In genomic region chr5:147482426-147483196, GRCh38 we compare ENCODE assay signal across 11 cellular contexts. TPM values are rescaled to one million over a fixed set of nuclear protein-coding genes. Genes with fewer than 3 reads are reported as not detected.
DNase-seq lines count a peak whose midpoint lies in the region; ATAC-seq and TF ChIP-seq lines count a peak whose summit lies in the region.
"Had no signal": no experiment of that assay in that cellular context is flagged by ENCODE, and none has a peak within 500 bp of the region (broad histone marks: within the 10 kb centered on the region; RNA-seq: fewer than 3 reads in every experiment).

No MANE protein-coding gene starts in this region.

- TF ChIP-seq EP300 in upper lobe of left lung (IDR thresholded peaks at IDR 0.05), result no peak

- 62 to 66% methylated on average over 9 of the region's 9 CpGs for WGBS in upper lobe of left lung, 2 donors

- no peak for TF ChIP-seq POLR2A in upper lobe of left lung (IDR thresholded peaks at IDR 0.05)

- peaks cover 37% of the 10 kb centered on the region for H3K4me1 ChIP-seq in adipocyte (ENCODE audit: control insufficient read depth, insufficient read depth, low read length)
- H3K4me1 ChIP-seq in upper lobe of left lung, result peaks cover 16 to 37% (median 27%) of the 10 kb centered on the region in 4 donors

- H3K27ac ChIP-seq in upper lobe of left lung, result peak overlapping the region; percentile 26 to 41 (median 36)

- H3K9ac ChIP-seq in adipocyte (ENCODE audit: low read length), result no peak overlapping the region

- H3K4me3 ChIP-seq in adipocyte (ENCODE audit: low read length) (no peak overlapping the region), upper lobe of left lung (no peak overlapping the region), H7 (ENCODE audit: insufficient read depth, low read depth, low read length) (no peak overlapping the region)
- H3K4me3 ChIP-seq: K562 had no signal

- H3K9me3 ChIP-seq in adipocyte (ENCODE audit: control insufficient read depth, low read length) (no peaks in the 10 kb centered on the region), upper lobe of left lung (no peaks in the 10 kb centered on the region)

- ATAC-seq in upper lobe of left lung (ENCODE audit: low FRiP score in 2 of 2), result peak in 1 of 2 donors; percentile 16
- no peak for ATAC-seq in HG03039 (IDR thresholded peaks at IDR 0.05; ENCODE audit: unreplicated experiment)
- ATAC-seq in GM19397 (IDR thresholded peaks at IDR 0.05; ENCODE audit: unreplicated experiment), result no peak
- ATAC-seq: activated T-cell treated with anti-CD3 and anti-CD28 coated beads, Interleukin-2, amount 50 U/mL, for 4 hours; HCT116; K562 had no signal

- no peaks in the 10 kb centered on the region for H3K36me3 ChIP-seq in adipocyte (ENCODE audit: control insufficient read depth, insufficient read depth, low read length, severe bottlenecking)
- H3K36me3 ChIP-seq in upper lobe of left lung, result no peaks in the 10 kb centered on the region
- no peaks in the 10 kb centered on the region for H3K36me3 ChIP-seq in H7 (replicated peaks; ENCODE audit: control insufficient read depth, insufficient read depth, low read length)

- no peak for TF ChIP-seq CTCF in upper lobe of left lung (IDR thresholded peaks at IDR 0.05)

- H3K27me3 ChIP-seq in adipocyte (replicated peaks; ENCODE audit: control insufficient read depth, insufficient read depth, low read length) (no peaks in the 10 kb centered on the region), upper lobe of left lung (no peaks in the 10 kb centered on the region), H7 (ENCODE audit: control insufficient read depth, insufficient read depth, low read length) (no peaks in the 10 kb centered on the region)

- peak; percentile 71 for DNase-seq in NCI-H82 (lab: John Stamatoyannopoulos, UW)
- no peak for DNase-seq in NCI-H82 treated with DMSO at 0.1 percent for 48 hours (lab: John Stamatoyannopoulos, UW; ENCODE audit: unreplicated experiment)
- DNase-seq in adipocyte (ENCODE audit: low read depth), result peak; percentile 53
- peak; percentile 45 for DNase-seq in kidney glomerular epithelial cell (lab: John Stamatoyannopoulos, UW)
- no peak for DNase-seq in upper lobe of left lung
- no peak for DNase-seq in H7
- DNase-seq: activated T-cell treated with anti-CD3 and anti-CD28 coated beads, Interleukin-2, amount 50 U/mL, for 4 hours had no signal

RNA-seq across cellular contexts. Expression of gene DPYSL3, which starts 27.3 kb away (rescaled TPM):
- 10 to 100 TPM; 24.4 to 85.1 (median 40.6) TPM for total RNA-seq in upper lobe of left lung
- total RNA-seq in H7 (2014; rRNA removed; shearing (Covaris generic)), result 184 and 312 TPM in 2 replicates

Comparison
In these comparisons a context has a peak if more than half of its experiments do, and no peak if none do; other contexts are left out.
1. DNase-seq: peak in NCI-H82 (single experiment), adipocyte (single experiment) and kidney glomerular epithelial cell (single experiment); none in NCI-H82 treated with DMSO at 0.1 percent for 48 hours (single experiment), upper lobe of left lung (0 of 2) and H7 (single experiment).